In genomic region chr5:141051526-141051876, GRCh38 we compare ENCODE assay signal across 9 cellular contexts. TPM values are rescaled to one million over a fixed set of nuclear protein-coding genes. Genes with fewer than 3 reads are reported as not detected.
DNase-seq lines count a peak whose midpoint lies in the region; ATAC-seq and TF ChIP-seq lines count a peak whose summit lies in the region.
"Had no signal": no experiment of that assay in that cellular context is flagged by ENCODE, and none has a peak within 500 bp of the region (broad histone marks: within the 10 kb centered on the region; RNA-seq: fewer than 3 reads in every experiment).

No MANE protein-coding gene starts in this region.

- no peaks in the 10 kb centered on the region for H3K9me3 Mint-ChIP-seq in chondrocyte (ENCODE audit: low read depth)

- H3K9me3 ChIP-seq in heart left ventricle (no peaks in the 10 kb centered on the region), mucosa of stomach (ENCODE audit: control insufficient read depth, low read length) (no peaks in the 10 kb centered on the region), uterus (no peaks in the 10 kb centered on the region)

- H3K27me3 Mint-ChIP-seq in chondrocyte (ENCODE audit: low read depth), result peaks cover 13% of the 10 kb centered on the region

- no peaks in the 10 kb centered on the region for H3K36me3 Mint-ChIP-seq in chondrocyte (ENCODE audit: low read depth)

- TF ChIP-seq POLR2A in heart left ventricle (IDR thresholded peaks at IDR 0.05) (no peak), uterus (IDR thresholded peaks at IDR 0.05) (no peak)

- H3K27ac Mint-ChIP-seq in chondrocyte (ENCODE audit: unreplicated experiment), result no peak overlapping the region

- H3K4me1 ChIP-seq in heart left ventricle (peaks cover 0 to 14% (median 0%) of the 10 kb centered on the region in 12 donors), mucosa of stomach (ENCODE audit: control insufficient read depth, insufficient read depth, low read length) (no peaks in the 10 kb centered on the region), uterus (no peaks in the 10 kb centered on the region)

- H3K27ac ChIP-seq in heart left ventricle (no peak overlapping the region), uterus (no peak overlapping the region)

- no peak overlapping the region for H3K9ac ChIP-seq in mucosa of stomach (ENCODE audit: low read length)

- intact Hi-C loops in heart left ventricle (cut with DNase I) (loop anchor here in 1 of 10 donors (10.0 kb wide), 1 partner anchor 217 kb away; the partner anchor contains the start of gene PCDHA7), Right ventricle myocardium inferior (cut with DNase I) (no loop called here), uterus (cut with DNase I; ENCODE audit: low total_unique reads) (no loop called here)

- TF ChIP-seq CTCF in heart left ventricle (IDR thresholded peaks at IDR 0.05) (no peak), chondrocyte (IDR thresholded peaks at IDR 0.05) (no peak), uterus (IDR thresholded peaks at IDR 0.05) (no peak)

- H3K4me1 Mint-ChIP-seq in chondrocyte (ENCODE audit: low read depth), result peaks cover 15% of the 10 kb centered on the region

- H3K36me3 ChIP-seq in heart left ventricle (no peaks in the 10 kb centered on the region), mucosa of stomach (ENCODE audit: control insufficient read depth, insufficient read depth, low read length) (no peaks in the 10 kb centered on the region), uterus (no peaks in the 10 kb centered on the region)

- WGBS in heart left ventricle, 4 donors, result 7 to 15% (median 8%) methylated on average over 15 to 19 of the region's 19 CpGs

- DNase-seq in heart left ventricle (no peak), Right ventricle myocardium inferior (ENCODE audit: missing footprints) (no peak), chondrocyte (ENCODE audit: low spot score) (no peak), uterus (no peak), epidermal melanocyte (ENCODE audit: insufficient read length, low spot score) (no peak), dermis blood vessel endothelial cell (no peak)
- DNase-seq: activated CD4-positive, alpha-beta T cell treated with anti-CD3 and anti-CD28 coated beads for 48 hours had no signal

- H3K4me3 ChIP-seq in heart left ventricle (peak overlapping the region in 11 of 12 donors; percentile 24 to 62 (median 50)), mucosa of stomach (ENCODE audit: low read length) (peak overlapping the region; percentile 10), uterus (peak overlapping the region; percentile 39 to 40)

- no peak for ATAC-seq in heart left ventricle
- no peak for ATAC-seq in Right ventricle myocardium inferior
- ATAC-seq in HG03135 (IDR thresholded peaks at IDR 0.05; ENCODE audit: unreplicated experiment), result no peak

- peak overlapping the region; percentile 84 for H3K4me3 Mint-ChIP-seq in chondrocyte (ENCODE audit: unreplicated experiment)

- H3K27me3 ChIP-seq in heart left ventricle, result peaks cover 0 to 91% (median 16%) of the 10 kb centered on the region in 9 donors
- no peaks in the 10 kb centered on the region for H3K27me3 ChIP-seq in mucosa of stomach (ENCODE audit: control insufficient read depth, insufficient read depth, low read length)
- H3K27me3 ChIP-seq in uterus, result peaks cover 0 to 15% of the 10 kb centered on the region in 2 donors

RNA-seq across cellular contexts. Expression of gene PCDHB1, which starts 0.3 kb away (rescaled TPM):
- total RNA-seq in heart left ventricle (under 1 TPM in 2 of 9 donors, not detected in 7; 0.04 to 0.05 TPM), Right ventricle myocardium inferior (not detected), chondrocyte (0.05 TPM in 1 of 3 replicates, not detected in the others), uterus (under 1 TPM in 1 of 4 donors, not detected in 3; 0.28 TPM), dermis blood vessel endothelial cell (not detected in 2 replicates)
- not detected for polyA plus RNA-seq in heart left ventricle

RNA-seq across cellular contexts. Expression of gene PCDHB2, which starts 42.9 kb away (rescaled TPM):
- total RNA-seq in heart left ventricle (1 to 10 TPM in 8 of 9 donors, under 1 TPM in 1; 0.70 to 4.3 (median 2.3) TPM), Right ventricle myocardium inferior (1.7 TPM), chondrocyte (60.5 to 90.1 TPM (median 64.5 TPM) in 3 replicates), uterus (1 to 10 TPM in 3 of 4 donors, not detected in 1; 2.3 to 8.4 (median 4.9) TPM), dermis blood vessel endothelial cell (0.88 and 1.4 TPM in 2 replicates)
- polyA plus RNA-seq in heart left ventricle, result under 1 TPM; 0.50 to 0.69 TPM

RNA-seq across cellular contexts. Expression of gene PCDHB3, which starts 48.8 kb away (rescaled TPM):
- total RNA-seq in heart left ventricle (1 to 10 TPM in 6 of 9 donors, under 1 TPM in 3; 0.77 to 2.9 (median 1.1) TPM), Right ventricle myocardium inferior (0.70 TPM), chondrocyte (5.6 to 12.1 TPM (median 5.6 TPM) in 3 replicates), uterus (1 to 10 TPM; 1.0 to 6.9 (median 2.8) TPM), dermis blood vessel endothelial cell (0.51 TPM in 2 replicates)
- under 1 TPM; 0.27 to 0.33 TPM for polyA plus RNA-seq in heart left ventricle
